In genomic region chr10:60429084-60429849, GRCh38 we compare ENCODE assay signal across 18 cellular contexts. TPM values are rescaled to one million over a fixed set of nuclear protein-coding genes. Genes with fewer than 3 reads are reported as not detected.
A peak's percentile ranks its signal among the peaks of the same experiment; 100 is the strongest.
DNase-seq lines count a peak whose midpoint lies in the region; ATAC-seq, FAIRE-seq and TF ChIP-seq lines count a peak whose summit lies in the region.
"Had no signal": no experiment of that assay in that cellular context is flagged by ENCODE, and none has a peak within 500 bp of the region (broad histone marks: within the 10 kb centered on the region; RNA-seq: fewer than 3 reads in every experiment).

No MANE protein-coding gene starts in this region.

- no peak overlapping the region for H4K5ac ChIP-seq in mesendoderm (ENCODE audit: low read length)

- H3K56ac ChIP-seq in mesendoderm (ENCODE audit: low read length), result no peak overlapping the region

- H3K4me3 ChIP-seq in liver (ENCODE audit: low read depth in 1 of 3, low read length in 3 of 3) (no peak overlapping the region), HepG2 (replicated peaks in 1 of 3; ENCODE audit: insufficient read depth in 1 of 3, low read depth in 2 of 3, low read length in 3 of 3) (no peak overlapping the region), mesendoderm (ENCODE audit: low read length) (no peak overlapping the region)
- H3K4me3 ChIP-seq: PC-9 had no signal

- no peak overlapping the region for H3K23ac ChIP-seq in mesendoderm (ENCODE audit: low read length)

- H3K4me2 ChIP-seq in HepG2 (ENCODE audit: low read depth, low read length), result no peak overlapping the region
- no peak overlapping the region for H3K4me2 ChIP-seq in mesendoderm (ENCODE audit: low read length)
- H3K4me2 ChIP-seq: PC-9 had no signal

- BruUV-seq in HepG2 (replicated peaks; lab: Mats Ljungman, UMichigan), result no TSS peak

- H3K79me2 ChIP-seq in HepG2 (ENCODE audit: insufficient read depth, low read length), result no peaks in the 10 kb centered on the region
- H3K79me2 ChIP-seq in mesendoderm (ENCODE audit: control insufficient read depth, insufficient read depth, low read length), result no peaks in the 10 kb centered on the region

- in situ Hi-C loops in HepG2 (cut with HindIII; ENCODE audit: extremely low pct_ligation_motif_present, low pct_unique_long_range_greater_than_20kb), result no loop called here

- H2AFZ ChIP-seq in HepG2 (ENCODE audit: low read length), result no peak overlapping the region
- H2AFZ ChIP-seq: PC-9 had no signal

- no peak overlapping the region for H2AK5ac ChIP-seq in mesendoderm (ENCODE audit: low read length)

- TF ChIP-seq CTCF in liver (IDR thresholded peaks at IDR 0.05; ENCODE audit: low read depth, low read length, missing input control) (no peak), HepG2 (CRISPR knock-in tag; IDR thresholded peaks at IDR 0.05) (no peak)

- H3K27me3 ChIP-seq in liver (ENCODE audit: control insufficient read depth in 4 of 4, insufficient read depth in 4 of 4, low read length in 3 of 4), result no peaks in the 10 kb centered on the region
- no peaks in the 10 kb centered on the region for H3K27me3 ChIP-seq in HepG2 (ENCODE audit: control insufficient read depth in 1 of 2, insufficient read depth in 2 of 2, low read length in 2 of 2)
- H3K27me3 ChIP-seq in mesendoderm (ENCODE audit: insufficient read depth, low read length, poor library complexity), result no peaks in the 10 kb centered on the region

- no peak overlapping the region for H3K4ac ChIP-seq in mesendoderm (ENCODE audit: low read depth, low read length)

- intact Hi-C loops in HepG2 (cut with micrococcal nuclease; ENCODE audit: unreplicated experiment), result no loop called here

- no peaks in the 10 kb centered on the region for H3K36me3 ChIP-seq in liver (ENCODE audit: control insufficient read depth in 4 of 4, insufficient read depth in 3 of 4, low read depth in 1 of 4, low read length in 3 of 4)
- H3K36me3 ChIP-seq in HepG2 (replicated peaks in 1 of 2; ENCODE audit: control insufficient read depth in 1 of 2, insufficient read depth in 2 of 2, low read length in 2 of 2), result no peaks in the 10 kb centered on the region
- no peaks in the 10 kb centered on the region for H3K36me3 ChIP-seq in mesendoderm (ENCODE audit: control insufficient read depth, insufficient read depth, low read length)
- H3K36me3 ChIP-seq: WERI-Rb-1 had no signal

- no peaks in the 10 kb centered on the region for H3K9me3 ChIP-seq in liver (ENCODE audit: control insufficient read depth in 4 of 4, low read length in 3 of 4)
- H3K9me3 ChIP-seq in HepG2 (ENCODE audit: low read length), result no peaks in the 10 kb centered on the region

- no peak overlapping the region for H4K8ac ChIP-seq in mesendoderm (ENCODE audit: low read depth, low read length)

- H2BK120ac ChIP-seq in mesendoderm (ENCODE audit: low read depth, low read length), result no peak overlapping the region

- TF ChIP-seq POLR2A in HepG2 (IDR thresholded peaks at IDR 0.05; ENCODE audit: insufficient read depth in 1 of 2, low read depth in 2 of 2, low read length in 2 of 2), result no peak

- TF ChIP-seq RAD21 in liver (IDR thresholded peaks at IDR 0.05), result no peak
- no peak for TF ChIP-seq RAD21 in HepG2 (CRISPR knock-in tag; IDR thresholded peaks at IDR 0.05)

- WGBS in liver, result 53% methylated on average over 2 of the region's 2 CpGs
- 0% methylated on average over 2 of the region's 2 CpGs for WGBS in HepG2 (ENCODE audit: low lambda C conversion rate)
- WGBS in mesendoderm (ENCODE audit: extremely low coverage, insufficient coverage, low lambda C conversion rate), result no CpG with 5 or more reads among the region's 2 CpGs

- CTCF ChIA-PET in HepG2 (lab: Yijun Ruan, JAX; ENCODE audit: low intra/inter-chr PET ratio, low total read pairs), result no interaction called here

- H3K4me1 ChIP-seq in liver (ENCODE audit: control insufficient read depth in 4 of 4, insufficient read depth in 4 of 4, low read length in 3 of 4) (peaks cover 0 to 24% (median 7%) of the 10 kb centered on the region in 4 donors), HepG2 (ENCODE audit: insufficient read depth, low read length) (no peaks in the 10 kb centered on the region; the same call in 1 of the 2 replicates), mesendoderm (ENCODE audit: control insufficient read depth, low read depth, low read length) (peaks cover 3% of the 10 kb centered on the region)

- POLR2A ChIA-PET in HepG2 (lab: Yijun Ruan, JAX), result no interaction called here

- peak overlapping the region; percentile 28 for H3K18ac ChIP-seq in mesendoderm (ENCODE audit: low read length)

- no peak overlapping the region for H2BK5ac ChIP-seq in mesendoderm (ENCODE audit: low read length)

- H2BK15ac ChIP-seq in mesendoderm (replicated peaks; ENCODE audit: low read depth), result no peak overlapping the region

- no peaks in the 10 kb centered on the region for H3K79me1 ChIP-seq in mesendoderm (ENCODE audit: low read length)

- peak overlapping the region in 1 of 2 donors; percentile 25 for H3K27ac ChIP-seq in liver (ENCODE audit: low read depth in 1 of 2, low read length in 2 of 2)
- H3K27ac ChIP-seq in HepG2 (ENCODE audit: extremely low read length, insufficient read depth, low read length), result no peak overlapping the region
- no peak overlapping the region for H3K27ac ChIP-seq in mesendoderm (ENCODE audit: low read depth, low read length)
- H3K27ac ChIP-seq: PC-9, WERI-Rb-1 had no signal

- H3K9ac ChIP-seq in liver (ENCODE audit: low read depth in 1 of 2, low read length in 2 of 2) (peak overlapping the region in 1 of 2 donors; percentile 41), HepG2 (ENCODE audit: insufficient read depth, low read depth, low read length) (no peak overlapping the region), mesendoderm (ENCODE audit: low read length) (no peak overlapping the region)

- no peak for ATAC-seq in HepG2
- ATAC-seq: CD8-positive, alpha-beta T cell; effector memory CD8-positive, alpha-beta T cell had no signal

- TF ChIP-seq EP300 in HepG2 (IDR thresholded peaks at IDR 0.05; ENCODE audit: low read depth in 2 of 2, low read length in 2 of 2) (no peak), HepG2 (CRISPR knock-in tag; IDR thresholded peaks at IDR 0.05; ENCODE audit: borderline replicate concordance) (no peak)

- no peaks in the 10 kb centered on the region for H4K20me1 ChIP-seq in HepG2 (ENCODE audit: insufficient read depth, low read length)

- FAIRE-seq in HepG2 (lab: Jason Lieb, UNC), result no peak
- FAIRE-seq: GM12891 had no signal

- DNase-seq in HepG2 (ENCODE audit: low spot score) (no peak), dermis blood vessel endothelial cell (peak; percentile 53), mesendoderm (no peak), globus pallidus (ENCODE audit: low spot score) (no peak), pons (ENCODE audit: low spot score) (no peak), HuH-7 (ENCODE audit: low spot score) (no peak), NCI-H128 (lab: John Stamatoyannopoulos, UW; ENCODE audit: unreplicated experiment) (no peak)
- DNase-seq: activated CD8-positive, alpha-beta memory T cell treated with anti-CD3 and anti-CD28 coated beads for 24 hours; activated effector memory CD4-positive, alpha-beta T cell treated with anti-CD3 and anti-CD28 coated beads, Interleukin-2, amount 50 U/mL, for 16 hours; CD8-positive, alpha-beta T cell; effector memory CD8-positive, alpha-beta T cell; NCI-H187; NCI-H524 treated with DMSO at 0.1 percent for 48 hours; PC-9; WERI-Rb-1 had no signal

TF ChIP-seq in HepG2, 621 proteins besides CTCF, POLR2A, EP300 and RAD21 (continues in another document):
- TF ChIP-seq CSRNP2 (CRISPR knock-in tag; conservative IDR thresholded peaks at IDR 0.05; ENCODE audit: low read depth) (no peak), ATF7 (IDR thresholded peaks at IDR 0.05) (no peak), ATF7 (CRISPR knock-in tag; IDR thresholded peaks at IDR 0.05) (no peak), FOXK1 (CRISPR knock-in tag; IDR thresholded peaks at IDR 0.05; ENCODE audit: borderline replicate concordance, low read depth) (no peak), SNRNP70 (IDR thresholded peaks at IDR 0.05; ENCODE audit: low read depth, low read length) (no peak), RORA (CRISPR knock-in tag; IDR thresholded peaks at IDR 0.05) (no peak)

RNA-seq across cellular contexts. Expression of gene ANK3, which starts 39.6 kb away (rescaled TPM):
- total RNA-seq in liver, result 10 to 100 TPM; 12.4 to 30.0 TPM
- 1 to 10 TPM; 5.7 to 6.9 TPM for polyA plus RNA-seq in liver
- not detected in 2 replicates for total RNA-seq in HepG2 (2016; rRNA removed; fragmentation: Illumina TruSeq; extraction: Trizol)
- not detected in 2 replicates for total RNA-seq in HepG2 (2016; cell fraction: cytosol; rRNA removed; fragmentation: Illumina TruSeq; extraction: Trizol; ENCODE audit: low read depth)
- total RNA-seq in HepG2 (2016; cell fraction: insoluble cytoplasmic fraction; rRNA removed; fragmentation: Illumina TruSeq; extraction: Trizol), result 0.39 TPM in 1 of 2 replicates, not detected in the other
- total RNA-seq in HepG2 (2016; cell fraction: membrane; rRNA removed; fragmentation: Illumina TruSeq; extraction: Trizol), result not detected in 2 replicates
- total RNA-seq in HepG2 (2016; cell fraction: nucleus; rRNA removed; fragmentation: Illumina TruSeq; extraction: Trizol), result not detected in 2 replicates
- polyA plus RNA-seq in HepG2 (2011; rRNA removed), result not detected in 2 replicates
- not detected in 2 replicates for polyA plus RNA-seq in HepG2 (2011; cell fraction: cytosol; rRNA removed)
- not detected in 2 replicates for polyA plus RNA-seq in HepG2 (2011; cell fraction: nucleus; rRNA removed)
- not detected in 2 replicates for polyA plus RNA-seq in HepG2 (2012)
- not detected in 2 replicates for polyA plus RNA-seq in HepG2 (2016; cell fraction: cytosol; fragmentation: Illumina TruSeq; extraction: Trizol; ENCODE audit: low read depth)
- not detected in 2 replicates for polyA plus RNA-seq in HepG2 (2016; cell fraction: insoluble cytoplasmic fraction; fragmentation: Illumina TruSeq; extraction: Trizol; ENCODE audit: low read depth)
- polyA plus RNA-seq in HepG2 (2016; cell fraction: membrane; fragmentation: Illumina TruSeq; extraction: Trizol; ENCODE audit: low read depth), result not detected in 2 replicates
- polyA plus RNA-seq in HepG2 (2016; cell fraction: nucleus; fragmentation: Illumina TruSeq; extraction: Trizol; ENCODE audit: insufficient read depth, low read depth), result not detected in 2 replicates
- polyA minus RNA-seq in HepG2 (2011; rRNA and poly(A)+ RNA removed; ENCODE audit: low replicate concordance), result 10.7 TPM in 1 of 2 replicates, not detected in the other
- not detected in 2 replicates for polyA minus RNA-seq in HepG2 (2011; cell fraction: cytosol; rRNA and poly(A)+ RNA removed)
- polyA minus RNA-seq in HepG2 (2011; cell fraction: nucleus; rRNA and poly(A)+ RNA removed), result not detected in 2 replicates
- 0.85 and 4.4 TPM in 2 replicates for total RNA-seq in dermis blood vessel endothelial cell
- 41.0 TPM for polyA plus RNA-seq in mesendoderm (2013, experiment 1 of 2)
- 39.0 TPM for polyA plus RNA-seq in mesendoderm (2013, experiment 2 of 2)
- total RNA-seq: HFFc6 had no signal
